ENCODE assay signal across 1 cellular context in the genomic region with DNA sequence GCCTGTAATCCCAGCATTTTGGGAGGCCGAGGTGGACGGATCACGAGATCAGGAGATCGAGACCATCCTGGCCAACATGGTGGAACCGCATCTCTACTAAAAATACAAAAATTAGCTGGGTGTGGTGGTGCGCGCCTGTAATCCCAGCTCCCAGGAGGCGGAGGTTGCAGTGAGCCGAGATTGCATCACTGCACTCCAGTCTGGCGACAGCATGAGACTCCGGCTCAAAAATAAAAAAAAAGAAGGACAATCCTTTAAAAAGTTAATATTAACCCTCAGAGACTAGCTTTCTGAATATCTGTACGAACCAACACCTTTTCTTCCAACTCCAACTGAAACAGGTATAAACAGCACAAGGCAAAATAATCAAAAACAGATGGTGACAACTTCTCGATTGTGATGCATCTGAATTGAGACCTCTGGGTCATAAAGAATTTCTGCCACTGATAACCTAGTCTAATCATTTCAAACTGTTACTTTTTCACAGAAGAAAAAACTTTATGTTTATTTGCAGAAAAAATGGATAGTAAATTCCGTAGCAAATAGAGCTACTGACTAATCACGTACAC.
TF ChIP-seq lines count a peak whose summit lies in the region.

No MANE protein-coding gene starts in this region.

TF ChIP-seq in liver, 16 proteins besides CTCF, POLR2A, EP300 and RAD21 (continued from another document):
- TF ChIP-seq, protein P1, sequence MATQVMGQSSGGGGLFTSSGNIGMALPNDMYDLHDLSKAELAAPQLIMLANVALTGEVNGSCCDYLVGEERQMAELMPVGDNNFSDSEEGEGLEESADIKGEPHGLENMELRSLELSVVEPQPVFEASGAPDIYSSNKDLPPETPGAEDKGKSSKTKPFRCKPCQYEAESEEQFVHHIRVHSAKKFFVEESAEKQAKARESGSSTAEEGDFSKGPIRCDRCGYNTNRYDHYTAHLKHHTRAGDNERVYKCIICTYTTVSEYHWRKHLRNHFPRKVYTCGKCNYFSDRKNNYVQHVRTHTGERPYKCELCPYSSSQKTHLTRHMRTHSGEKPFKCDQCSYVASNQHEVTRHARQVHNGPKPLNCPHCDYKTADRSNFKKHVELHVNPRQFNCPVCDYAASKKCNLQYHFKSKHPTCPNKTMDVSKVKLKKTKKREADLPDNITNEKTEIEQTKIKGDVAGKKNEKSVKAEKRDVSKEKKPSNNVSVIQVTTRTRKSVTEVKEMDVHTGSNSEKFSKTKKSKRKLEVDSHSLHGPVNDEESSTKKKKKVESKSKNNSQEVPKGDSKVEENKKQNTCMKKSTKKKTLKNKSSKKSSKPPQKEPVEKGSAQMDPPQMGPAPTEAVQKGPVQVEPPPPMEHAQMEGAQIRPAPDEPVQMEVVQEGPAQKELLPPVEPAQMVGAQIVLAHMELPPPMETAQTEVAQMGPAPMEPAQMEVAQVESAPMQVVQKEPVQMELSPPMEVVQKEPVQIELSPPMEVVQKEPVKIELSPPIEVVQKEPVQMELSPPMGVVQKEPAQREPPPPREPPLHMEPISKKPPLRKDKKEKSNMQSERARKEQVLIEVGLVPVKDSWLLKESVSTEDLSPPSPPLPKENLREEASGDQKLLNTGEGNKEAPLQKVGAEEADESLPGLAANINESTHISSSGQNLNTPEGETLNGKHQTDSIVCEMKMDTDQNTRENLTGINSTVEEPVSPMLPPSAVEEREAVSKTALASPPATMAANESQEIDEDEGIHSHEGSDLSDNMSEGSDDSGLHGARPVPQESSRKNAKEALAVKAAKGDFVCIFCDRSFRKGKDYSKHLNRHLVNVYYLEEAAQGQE (IDR thresholded peaks at IDR 0.05): no peak
- no peak for TF ChIP-seq EGR1 (IDR thresholded peaks at IDR 0.05; ENCODE audit: low read depth in 2 of 2)
- no peak for TF ChIP-seq NR2F2 (IDR thresholded peaks at IDR 0.05)
